13 cellular contexts compared by ENCODE assay signal in genomic region chr9:82168585-82168984, GRCh38.
DNase-seq lines count a peak whose midpoint lies in the region; ATAC-seq, FAIRE-seq and TF ChIP-seq lines count a peak whose summit lies in the region.
"Had no signal": no experiment of that assay in that cellular context is flagged by ENCODE, and none has a peak within 500 bp of the region (broad histone marks: within the 10 kb centered on the region; RNA-seq: fewer than 3 reads in every experiment).

No MANE protein-coding gene starts in this region.

- peaks cover 11% of the 10 kb centered on the region for H3K4me1 Mint-ChIP-seq in stimulated activated memory B cell treated with anti-CD40 and anti-IgM and Interleukin-4, amounts not matched to agents 10 μg/mL and 1 μg/mL and 100 μg/mL, for 72 hours
- H3K4me1 Mint-ChIP-seq: activated CD4-positive, alpha-beta memory T cell treated with anti-CD3 and anti-CD28 coated beads, Interleukin-2, amount 10 ng/mL, durations not matched to agents 7 days and 5 days had no signal

- H3K27ac Mint-ChIP-seq in stimulated activated memory B cell treated with anti-CD40 and anti-IgM and Interleukin-4, amounts not matched to agents 10 μg/mL and 1 μg/mL and 100 μg/mL, for 72 hours = no peak overlapping the region
- H3K27ac Mint-ChIP-seq: activated CD4-positive, alpha-beta memory T cell treated with anti-CD3 and anti-CD28 coated beads, Interleukin-2, amount 10 ng/mL, durations not matched to agents 7 days and 5 days; activated T-helper 2 cell treated with anti-CD3 and anti-CD28 coated beads, Interferon-gamma antibody, Interleukin-2, Interleukin-4, amounts not matched to agents 10 μg/mL and 5 μg/mL and 100 μg/mL, durations not matched to agents 14 hours and 24 hours and 36 hours had no signal

- no peaks in the 10 kb centered on the region for H3K9me3 ChIP-seq in upper lobe of right lung

- DNase-seq in NCI-H510A treated with DMSO at 0.1 percent for 48 hours (lab: John Stamatoyannopoulos, UW) = peak; percentile 22
- no peak for DNase-seq in NCI-H510A (lab: John Stamatoyannopoulos, UW)
- peak; percentile 73 for DNase-seq in RPMI8226
- peak; percentile 57 for DNase-seq in iris pigment epithelial cell (ENCODE audit: low read depth)
- DNase-seq in upper lobe of right lung = no peak
- no peak for DNase-seq in GM12891 (ENCODE audit: insufficient read length, low spot score)
- DNase-seq in RKO (ENCODE audit: low spot score) = no peak
- DNase-seq: activated CD4-positive, alpha-beta memory T cell treated with anti-CD3 and anti-CD28 coated beads, Interleukin-2, amount 10 ng/mL, durations not matched to agents 7 days and 5 days; NCI-H774; stimulated activated CD4-positive, alpha-beta T cell treated with anti-CD3 and anti-CD28 coated beads, Interleukin-12 subunit alpha, Interleukin-12 subunit beta, amount 100 ng/mL, for 4 hours had no signal

- H3K36me3 ChIP-seq in upper lobe of right lung = no peaks in the 10 kb centered on the region

- no peak for FAIRE-seq in GM12891 (lab: Jason Lieb, UNC)

- no peak for TF ChIP-seq POLR2A in GM12891 (IDR thresholded peaks at IDR 0.05; ENCODE audit: low read depth, low read length)

- no peaks in the 10 kb centered on the region for H3K9me3 Mint-ChIP-seq in stimulated activated memory B cell treated with anti-CD40 and anti-IgM and Interleukin-4, amounts not matched to agents 10 μg/mL and 1 μg/mL and 100 μg/mL, for 72 hours

- H3K4me3 ChIP-seq in upper lobe of right lung = no peak overlapping the region

- no peak for TF ChIP-seq CTCF in upper lobe of right lung (IDR thresholded peaks at IDR 0.05)

- H3K4me1 ChIP-seq in upper lobe of right lung = no peaks in the 10 kb centered on the region
- H3K4me1 ChIP-seq: parathyroid adenoma had no signal

- no peak overlapping the region for H3K27ac ChIP-seq in upper lobe of right lung
- H3K27ac ChIP-seq: parathyroid adenoma had no signal

- intact Hi-C loops in upper lobe of right lung (cut with DNase I) = no loop called here

- H3K36me3 Mint-ChIP-seq in stimulated activated memory B cell treated with anti-CD40 and anti-IgM and Interleukin-4, amounts not matched to agents 10 μg/mL and 1 μg/mL and 100 μg/mL, for 72 hours = no peaks in the 10 kb centered on the region

- ATAC-seq in upper lobe of right lung = peak; percentile 32
- ATAC-seq in stimulated activated memory B cell treated with anti-CD40 and anti-IgM and Interleukin-4, amounts not matched to agents 10 μg/mL and 1 μg/mL and 100 μg/mL, for 72 hours = no peak

- H3K4me3 Mint-ChIP-seq in stimulated activated memory B cell treated with anti-CD40 and anti-IgM and Interleukin-4, amounts not matched to agents 10 μg/mL and 1 μg/mL and 100 μg/mL, for 72 hours = no peak overlapping the region
- H3K4me3 Mint-ChIP-seq: activated CD4-positive, alpha-beta memory T cell treated with anti-CD3 and anti-CD28 coated beads, Interleukin-2, amount 10 ng/mL, durations not matched to agents 7 days and 5 days had no signal

- H3K27me3 Mint-ChIP-seq in stimulated activated memory B cell treated with anti-CD40 and anti-IgM and Interleukin-4, amounts not matched to agents 10 μg/mL and 1 μg/mL and 100 μg/mL, for 72 hours = no peaks in the 10 kb centered on the region
- H3K27me3 Mint-ChIP-seq: activated CD4-positive, alpha-beta memory T cell treated with anti-CD3 and anti-CD28 coated beads, Interleukin-2, amount 10 ng/mL, durations not matched to agents 7 days and 5 days had no signal

- no peaks in the 10 kb centered on the region for H3K27me3 ChIP-seq in upper lobe of right lung

TF ChIP-seq in GM12891, 5 proteins besides CTCF, POLR2A, EP300 and RAD21:
- TF ChIP-seq PAX5 (IDR thresholded peaks at IDR 0.05; ENCODE audit: insufficient read depth, low read length, severe bottlenecking) = no peak
- TF ChIP-seq POU2F2 (IDR thresholded peaks at IDR 0.05; ENCODE audit: low read depth, low read length) = no peak

Comparison
In these comparisons a context has a peak if more than half of its experiments do, and no peak if none do; other contexts are left out.
1. DNase-seq: peak in NCI-H510A treated with DMSO at 0.1 percent for 48 hours (single experiment), RPMI8226 (single experiment) and iris pigment epithelial cell (single experiment); none in NCI-H510A (single experiment), upper lobe of right lung (single experiment), GM12891 (single experiment) and RKO (single experiment).